1 cellular context compared by ENCODE assay signal in genomic region chr3:11770477-11771381, GRCh38.
TF ChIP-seq lines count a peak whose summit lies in the region.

No MANE protein-coding gene starts in this region.

TF ChIP-seq in H1, 55 proteins besides CTCF, POLR2A, EP300 and RAD21 (continued from another document):
- TF ChIP-seq, protein P1, sequence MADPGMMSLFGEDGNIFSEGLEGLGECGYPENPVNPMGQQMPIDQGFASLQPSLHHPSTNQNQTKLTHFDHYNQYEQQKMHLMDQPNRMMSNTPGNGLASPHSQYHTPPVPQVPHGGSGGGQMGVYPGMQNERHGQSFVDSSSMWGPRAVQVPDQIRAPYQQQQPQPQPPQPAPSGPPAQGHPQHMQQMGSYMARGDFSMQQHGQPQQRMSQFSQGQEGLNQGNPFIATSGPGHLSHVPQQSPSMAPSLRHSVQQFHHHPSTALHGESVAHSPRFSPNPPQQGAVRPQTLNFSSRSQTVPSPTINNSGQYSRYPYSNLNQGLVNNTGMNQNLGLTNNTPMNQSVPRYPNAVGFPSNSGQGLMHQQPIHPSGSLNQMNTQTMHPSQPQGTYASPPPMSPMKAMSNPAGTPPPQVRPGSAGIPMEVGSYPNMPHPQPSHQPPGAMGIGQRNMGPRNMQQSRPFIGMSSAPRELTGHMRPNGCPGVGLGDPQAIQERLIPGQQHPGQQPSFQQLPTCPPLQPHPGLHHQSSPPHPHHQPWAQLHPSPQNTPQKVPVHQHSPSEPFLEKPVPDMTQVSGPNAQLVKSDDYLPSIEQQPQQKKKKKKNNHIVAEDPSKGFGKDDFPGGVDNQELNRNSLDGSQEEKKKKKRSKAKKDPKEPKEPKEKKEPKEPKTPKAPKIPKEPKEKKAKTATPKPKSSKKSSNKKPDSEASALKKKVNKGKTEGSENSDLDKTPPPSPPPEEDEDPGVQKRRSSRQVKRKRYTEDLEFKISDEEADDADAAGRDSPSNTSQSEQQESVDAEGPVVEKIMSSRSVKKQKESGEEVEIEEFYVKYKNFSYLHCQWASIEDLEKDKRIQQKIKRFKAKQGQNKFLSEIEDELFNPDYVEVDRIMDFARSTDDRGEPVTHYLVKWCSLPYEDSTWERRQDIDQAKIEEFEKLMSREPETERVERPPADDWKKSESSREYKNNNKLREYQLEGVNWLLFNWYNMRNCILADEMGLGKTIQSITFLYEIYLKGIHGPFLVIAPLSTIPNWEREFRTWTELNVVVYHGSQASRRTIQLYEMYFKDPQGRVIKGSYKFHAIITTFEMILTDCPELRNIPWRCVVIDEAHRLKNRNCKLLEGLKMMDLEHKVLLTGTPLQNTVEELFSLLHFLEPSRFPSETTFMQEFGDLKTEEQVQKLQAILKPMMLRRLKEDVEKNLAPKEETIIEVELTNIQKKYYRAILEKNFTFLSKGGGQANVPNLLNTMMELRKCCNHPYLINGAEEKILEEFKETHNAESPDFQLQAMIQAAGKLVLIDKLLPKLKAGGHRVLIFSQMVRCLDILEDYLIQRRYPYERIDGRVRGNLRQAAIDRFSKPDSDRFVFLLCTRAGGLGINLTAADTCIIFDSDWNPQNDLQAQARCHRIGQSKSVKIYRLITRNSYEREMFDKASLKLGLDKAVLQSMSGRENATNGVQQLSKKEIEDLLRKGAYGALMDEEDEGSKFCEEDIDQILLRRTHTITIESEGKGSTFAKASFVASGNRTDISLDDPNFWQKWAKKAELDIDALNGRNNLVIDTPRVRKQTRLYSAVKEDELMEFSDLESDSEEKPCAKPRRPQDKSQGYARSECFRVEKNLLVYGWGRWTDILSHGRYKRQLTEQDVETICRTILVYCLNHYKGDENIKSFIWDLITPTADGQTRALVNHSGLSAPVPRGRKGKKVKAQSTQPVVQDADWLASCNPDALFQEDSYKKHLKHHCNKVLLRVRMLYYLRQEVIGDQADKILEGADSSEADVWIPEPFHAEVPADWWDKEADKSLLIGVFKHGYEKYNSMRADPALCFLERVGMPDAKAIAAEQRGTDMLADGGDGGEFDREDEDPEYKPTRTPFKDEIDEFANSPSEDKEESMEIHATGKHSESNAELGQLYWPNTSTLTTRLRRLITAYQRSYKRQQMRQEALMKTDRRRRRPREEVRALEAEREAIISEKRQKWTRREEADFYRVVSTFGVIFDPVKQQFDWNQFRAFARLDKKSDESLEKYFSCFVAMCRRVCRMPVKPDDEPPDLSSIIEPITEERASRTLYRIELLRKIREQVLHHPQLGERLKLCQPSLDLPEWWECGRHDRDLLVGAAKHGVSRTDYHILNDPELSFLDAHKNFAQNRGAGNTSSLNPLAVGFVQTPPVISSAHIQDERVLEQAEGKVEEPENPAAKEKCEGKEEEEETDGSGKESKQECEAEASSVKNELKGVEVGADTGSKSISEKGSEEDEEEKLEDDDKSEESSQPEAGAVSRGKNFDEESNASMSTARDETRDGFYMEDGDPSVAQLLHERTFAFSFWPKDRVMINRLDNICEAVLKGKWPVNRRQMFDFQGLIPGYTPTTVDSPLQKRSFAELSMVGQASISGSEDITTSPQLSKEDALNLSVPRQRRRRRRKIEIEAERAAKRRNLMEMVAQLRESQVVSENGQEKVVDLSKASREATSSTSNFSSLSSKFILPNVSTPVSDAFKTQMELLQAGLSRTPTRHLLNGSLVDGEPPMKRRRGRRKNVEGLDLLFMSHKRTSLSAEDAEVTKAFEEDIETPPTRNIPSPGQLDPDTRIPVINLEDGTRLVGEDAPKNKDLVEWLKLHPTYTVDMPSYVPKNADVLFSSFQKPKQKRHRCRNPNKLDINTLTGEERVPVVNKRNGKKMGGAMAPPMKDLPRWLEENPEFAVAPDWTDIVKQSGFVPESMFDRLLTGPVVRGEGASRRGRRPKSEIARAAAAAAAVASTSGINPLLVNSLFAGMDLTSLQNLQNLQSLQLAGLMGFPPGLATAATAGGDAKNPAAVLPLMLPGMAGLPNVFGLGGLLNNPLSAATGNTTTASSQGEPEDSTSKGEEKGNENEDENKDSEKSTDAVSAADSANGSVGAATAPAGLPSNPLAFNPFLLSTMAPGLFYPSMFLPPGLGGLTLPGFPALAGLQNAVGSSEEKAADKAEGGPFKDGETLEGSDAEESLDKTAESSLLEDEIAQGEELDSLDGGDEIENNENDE (IDR thresholded peaks at IDR 0.05; ENCODE audit: insufficient replicate concordance, low read length) = no peak
- TF ChIP-seq, protein P2, sequence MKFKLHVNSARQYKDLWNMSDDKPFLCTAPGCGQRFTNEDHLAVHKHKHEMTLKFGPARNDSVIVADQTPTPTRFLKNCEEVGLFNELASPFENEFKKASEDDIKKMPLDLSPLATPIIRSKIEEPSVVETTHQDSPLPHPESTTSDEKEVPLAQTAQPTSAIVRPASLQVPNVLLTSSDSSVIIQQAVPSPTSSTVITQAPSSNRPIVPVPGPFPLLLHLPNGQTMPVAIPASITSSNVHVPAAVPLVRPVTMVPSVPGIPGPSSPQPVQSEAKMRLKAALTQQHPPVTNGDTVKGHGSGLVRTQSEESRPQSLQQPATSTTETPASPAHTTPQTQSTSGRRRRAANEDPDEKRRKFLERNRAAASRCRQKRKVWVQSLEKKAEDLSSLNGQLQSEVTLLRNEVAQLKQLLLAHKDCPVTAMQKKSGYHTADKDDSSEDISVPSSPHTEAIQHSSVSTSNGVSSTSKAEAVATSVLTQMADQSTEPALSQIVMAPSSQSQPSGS (IDR thresholded peaks at IDR 0.05; ENCODE audit: low read length) = peak; percentile 99
- no peak for TF ChIP-seq NRF1 (IDR thresholded peaks at IDR 0.05; ENCODE audit: low read depth, low read length)
- peak; percentile 90 for TF ChIP-seq ASH2L (IDR thresholded peaks at IDR 0.05; ENCODE audit: low read length)
- TF ChIP-seq BRCA1 (IDR thresholded peaks at IDR 0.05; ENCODE audit: low read depth, low read length) = no peak
- no peak for TF ChIP-seq ZNF274 (IDR thresholded peaks at IDR 0.05; ENCODE audit: borderline replicate concordance, extremely low read depth, low read length)
- 0 out of 4 replicates have a peak, but pooled peaks of 1 of the 2 experiments have one; percentile 2 for TF ChIP-seq SIN3A (conservative IDR thresholded peaks at IDR 0.05 in 1 of 2, IDR thresholded peaks at IDR 0.05 in 1 of 2; ENCODE audit: low read depth in 1 of 2, low read length in 2 of 2)
- TF ChIP-seq RXRA (IDR thresholded peaks at IDR 0.05; ENCODE audit: insufficient read depth, low read depth, low read length) = no peak
- no peak for TF ChIP-seq RNF2 (IDR thresholded peaks at IDR 0.05; ENCODE audit: borderline replicate concordance, low read depth, low read length, missing control alignments, poor library complexity, severe bottlenecking)
- no peak for TF ChIP-seq KDM5A (IDR thresholded peaks at IDR 0.05; ENCODE audit: low read length)
- TF ChIP-seq POLR2AphosphoS5 (IDR thresholded peaks at IDR 0.05; ENCODE audit: low read depth, low read length) = peak; percentile 60; the same call in 1 of the 2 replicates
- TF ChIP-seq SP2 (IDR thresholded peaks at IDR 0.05; ENCODE audit: low read length) = no peak
- no peak for TF ChIP-seq EZH2 (IDR thresholded peaks at IDR 0.05; ENCODE audit: low read depth, low read length, severe bottlenecking)
- TF ChIP-seq HDAC2 (IDR thresholded peaks at IDR 0.05; ENCODE audit: borderline replicate concordance in 1 of 2, low read depth in 2 of 2, low read length in 2 of 2) = no peak
- TF ChIP-seq KDM4A (IDR thresholded peaks at IDR 0.05; ENCODE audit: low read depth, low read length, severe bottlenecking) = no peak
- TF ChIP-seq RFX5 (IDR thresholded peaks at IDR 0.05; ENCODE audit: borderline replicate concordance, low read depth, low read length) = peak; percentile 76
- TF ChIP-seq TAF7 (optimal IDR thresholded peaks at IDR 0.05; ENCODE audit: borderline replicate concordance, low read depth, low read length) = no peak
- TF ChIP-seq PHF8 (conservative IDR thresholded peaks at IDR 0.05; ENCODE audit: low read depth, low read length) = no peak
- TF ChIP-seq POU5F1 (IDR thresholded peaks at IDR 0.05; ENCODE audit: low read depth, low read length) = no peak
- peak; percentile 96 for TF ChIP-seq TEAD4 (IDR thresholded peaks at IDR 0.05; ENCODE audit: low read depth, low read length)
- TF ChIP-seq JUN (IDR thresholded peaks at IDR 0.05; ENCODE audit: low read depth, low read length) = 0 out of 2 replicates have a peak, but pooled peaks have one; percentile 37
- TF ChIP-seq CBX8 (IDR thresholded peaks at IDR 0.05; ENCODE audit: borderline replicate concordance, low read depth, low read length) = no peak
- no peak for TF ChIP-seq USF2 (IDR thresholded peaks at IDR 0.05; ENCODE audit: low read length)
- TF ChIP-seq JUND (IDR thresholded peaks at IDR 0.05; ENCODE audit: low read length) = peak; percentile 58; the same call in 1 of the 2 replicates
- TF ChIP-seq FOSL1 (IDR thresholded peaks at IDR 0.05; ENCODE audit: insufficient read depth, low read depth, low read length) = no peak
- TF ChIP-seq MAFK (IDR thresholded peaks at IDR 0.05; ENCODE audit: low read depth, low read length) = peak; percentile 34; the same call in 1 of the 2 replicates
- TF ChIP-seq CBX5 (IDR thresholded peaks at IDR 0.05; ENCODE audit: low read depth, low read length) = no peak
- TF ChIP-seq CREB1 (IDR thresholded peaks at IDR 0.05) = no peak
- no peak for TF ChIP-seq BCL11A (IDR thresholded peaks at IDR 0.05; ENCODE audit: low read depth in 2 of 2, low read length in 2 of 2)
- no peak for TF ChIP-seq RBBP5 (IDR thresholded peaks at IDR 0.05; ENCODE audit: borderline replicate concordance, low read depth, low read length)
- TF ChIP-seq SAP30 (IDR thresholded peaks at IDR 0.05; ENCODE audit: insufficient read depth, insufficient replicate concordance, low read length) = no peak
- no peak for TF ChIP-seq KDM1A (IDR thresholded peaks at IDR 0.05; ENCODE audit: borderline replicate concordance, low read length)
- peak; percentile 72 for TF ChIP-seq SP1 (IDR thresholded peaks at IDR 0.05; ENCODE audit: low read depth, low read length)
- TF ChIP-seq YY1 (IDR thresholded peaks at IDR 0.05; ENCODE audit: low read depth, low read length) = no peak
- no peak for TF ChIP-seq CTBP2 (IDR thresholded peaks at IDR 0.05; ENCODE audit: borderline replicate concordance, insufficient read depth, insufficient read length, low read length)
- TF ChIP-seq TBP (IDR thresholded peaks at IDR 0.05; ENCODE audit: low read depth, low read length) = no peak
- TF ChIP-seq CEBPB (IDR thresholded peaks at IDR 0.05; ENCODE audit: low read depth, low read length) = no peak; the same call in 1 of the 2 replicates
- TF ChIP-seq TCF12 (IDR thresholded peaks at IDR 0.05; ENCODE audit: low read depth, low read length) = no peak
- no peak for TF ChIP-seq SUZ12 (IDR thresholded peaks at IDR 0.05; ENCODE audit: low read length)
- TF ChIP-seq SIX5 (IDR thresholded peaks at IDR 0.05; ENCODE audit: low read depth, low read length) = no peak
- TF ChIP-seq BACH1 (IDR thresholded peaks at IDR 0.05; ENCODE audit: low read length) = no peak
- peak; percentile 98 for TF ChIP-seq MAX (IDR thresholded peaks at IDR 0.05)
